ENCODE assay signal across 12 cellular contexts in genomic region chr17:17181666-17182600, GRCh38.
DNase-seq lines count a peak whose midpoint lies in the region; ATAC-seq, FAIRE-seq and TF ChIP-seq lines count a peak whose summit lies in the region.
"Had no signal": no experiment of that assay in that cellular context is flagged by ENCODE, and none has a peak within 500 bp of the region (broad histone marks: within the 10 kb centered on the region; RNA-seq: fewer than 3 reads in every experiment).

No MANE protein-coding gene starts in this region.

- H3K9ac ChIP-seq in OCI-LY3 (ENCODE audit: low read length) = no peak overlapping the region

- H2AFZ ChIP-seq in OCI-LY3 (ENCODE audit: low read depth, low read length) = no peak overlapping the region

- no peaks in the 10 kb centered on the region for H3K27me3 Mint-ChIP-seq in activated naive CD4-positive, alpha-beta T cell treated with anti-CD3 and anti-CD28 coated beads, Interleukin-2, amount 50 U/mL, for 24 hours
- H3K27me3 Mint-ChIP-seq in stimulated activated memory B cell treated with anti-CD40 and anti-IgM and Interleukin-4, amounts not matched to agents 10 μg/mL and 1 μg/mL and 100 μg/mL, for 72 hours = no peaks in the 10 kb centered on the region

- peak; percentile 78 for FAIRE-seq in GM18507 (lab: Jason Lieb, UNC)

- H3K36me3 Mint-ChIP-seq in activated naive CD4-positive, alpha-beta T cell treated with anti-CD3 and anti-CD28 coated beads, Interleukin-2, amount 50 U/mL, for 24 hours = peaks cover 17% of the 10 kb centered on the region
- peaks cover 55% of the 10 kb centered on the region for H3K36me3 Mint-ChIP-seq in stimulated activated memory B cell treated with anti-CD40 and anti-IgM and Interleukin-4, amounts not matched to agents 10 μg/mL and 1 μg/mL and 100 μg/mL, for 72 hours

- peak overlapping the region; percentile 82 for H3K4me3 Mint-ChIP-seq in activated naive CD4-positive, alpha-beta T cell treated with anti-CD3 and anti-CD28 coated beads, Interleukin-2, amount 50 U/mL, for 24 hours
- peak overlapping the region; percentile 62 for H3K4me3 Mint-ChIP-seq in stimulated activated memory B cell treated with anti-CD40 and anti-IgM and Interleukin-4, amounts not matched to agents 10 μg/mL and 1 μg/mL and 100 μg/mL, for 72 hours

- peak overlapping the region; percentile 48 for H3K4me2 ChIP-seq in OCI-LY3 (ENCODE audit: low read length)

- no peak for TF ChIP-seq CTCF in OCI-LY3 (IDR thresholded peaks at IDR 0.05; ENCODE audit: low read depth, low read length)

- no peaks in the 10 kb centered on the region for H4K20me1 ChIP-seq in OCI-LY3 (ENCODE audit: insufficient read depth, low read length)

- H3K27me3 ChIP-seq in OCI-LY3 (ENCODE audit: low read depth, low read length) = no peaks in the 10 kb centered on the region
- H3K27me3 ChIP-seq: gastrocnemius medialis had no signal

- no peaks in the 10 kb centered on the region for H3K9me3 Mint-ChIP-seq in activated naive CD4-positive, alpha-beta T cell treated with anti-CD3 and anti-CD28 coated beads, Interleukin-2, amount 50 U/mL, for 24 hours
- no peaks in the 10 kb centered on the region for H3K9me3 Mint-ChIP-seq in stimulated activated memory B cell treated with anti-CD40 and anti-IgM and Interleukin-4, amounts not matched to agents 10 μg/mL and 1 μg/mL and 100 μg/mL, for 72 hours

- H3K4me3 ChIP-seq in OCI-LY3 (ENCODE audit: low read length) = no peak overlapping the region
- H3K4me3 ChIP-seq: gastrocnemius medialis had no signal

- H3K79me2 ChIP-seq in OCI-LY3 (ENCODE audit: low read length) = no peaks in the 10 kb centered on the region

- no peaks in the 10 kb centered on the region for H3K9me3 ChIP-seq in OCI-LY3 (ENCODE audit: insufficient read depth, low read length)
- H3K9me3 ChIP-seq: gastrocnemius medialis had no signal

- peaks cover 93% of the 10 kb centered on the region for H3K4me1 Mint-ChIP-seq in activated naive CD4-positive, alpha-beta T cell treated with anti-CD3 and anti-CD28 coated beads, Interleukin-2, amount 50 U/mL, for 24 hours
- peaks cover 59% of the 10 kb centered on the region for H3K4me1 Mint-ChIP-seq in stimulated activated memory B cell treated with anti-CD40 and anti-IgM and Interleukin-4, amounts not matched to agents 10 μg/mL and 1 μg/mL and 100 μg/mL, for 72 hours

- H3K27ac Mint-ChIP-seq in activated naive CD4-positive, alpha-beta T cell treated with anti-CD3 and anti-CD28 coated beads, Interleukin-2, amount 50 U/mL, for 24 hours = peak overlapping the region; percentile 86
- peak overlapping the region; percentile 86 for H3K27ac Mint-ChIP-seq in stimulated activated memory B cell treated with anti-CD40 and anti-IgM and Interleukin-4, amounts not matched to agents 10 μg/mL and 1 μg/mL and 100 μg/mL, for 72 hours

- H3K36me3 ChIP-seq in OCI-LY3 (replicated peaks; ENCODE audit: low read depth, low read length) = peaks cover 7% of the 10 kb centered on the region

- ATAC-seq in stimulated activated memory B cell treated with anti-CD40 and anti-IgM and Interleukin-4, amounts not matched to agents 10 μg/mL and 1 μg/mL and 100 μg/mL, for 72 hours = peak; percentile 88
- ATAC-seq in HG03565 (IDR thresholded peaks at IDR 0.05; ENCODE audit: unreplicated experiment) = no peak
- ATAC-seq: gastrocnemius medialis, left cardiac atrium, PC-3 had no signal

- peaks cover 24% of the 10 kb centered on the region for H3K4me1 ChIP-seq in OCI-LY3 (ENCODE audit: low read length)

- DNase-seq in GM18507 (ENCODE audit: extremely low spot score, insufficient read length, low read depth) (no peak), SKM-1 treated with dmso at 0.1 percent for 144 hours (lab: John Stamatoyannopoulos, UW; ENCODE audit: unreplicated experiment) (no peak), GF-D8 (lab: John Stamatoyannopoulos, UW) (no peak)
- DNase-seq: gastrocnemius medialis, left cardiac atrium, NCI-H2029, PC-3, T-helper 9 cell had no signal

- H3K27ac ChIP-seq in OCI-LY3 (ENCODE audit: low read length) = no peak overlapping the region
